Comparison of ENCODE assay signal across 8 cellular contexts in the genomic region with DNA sequence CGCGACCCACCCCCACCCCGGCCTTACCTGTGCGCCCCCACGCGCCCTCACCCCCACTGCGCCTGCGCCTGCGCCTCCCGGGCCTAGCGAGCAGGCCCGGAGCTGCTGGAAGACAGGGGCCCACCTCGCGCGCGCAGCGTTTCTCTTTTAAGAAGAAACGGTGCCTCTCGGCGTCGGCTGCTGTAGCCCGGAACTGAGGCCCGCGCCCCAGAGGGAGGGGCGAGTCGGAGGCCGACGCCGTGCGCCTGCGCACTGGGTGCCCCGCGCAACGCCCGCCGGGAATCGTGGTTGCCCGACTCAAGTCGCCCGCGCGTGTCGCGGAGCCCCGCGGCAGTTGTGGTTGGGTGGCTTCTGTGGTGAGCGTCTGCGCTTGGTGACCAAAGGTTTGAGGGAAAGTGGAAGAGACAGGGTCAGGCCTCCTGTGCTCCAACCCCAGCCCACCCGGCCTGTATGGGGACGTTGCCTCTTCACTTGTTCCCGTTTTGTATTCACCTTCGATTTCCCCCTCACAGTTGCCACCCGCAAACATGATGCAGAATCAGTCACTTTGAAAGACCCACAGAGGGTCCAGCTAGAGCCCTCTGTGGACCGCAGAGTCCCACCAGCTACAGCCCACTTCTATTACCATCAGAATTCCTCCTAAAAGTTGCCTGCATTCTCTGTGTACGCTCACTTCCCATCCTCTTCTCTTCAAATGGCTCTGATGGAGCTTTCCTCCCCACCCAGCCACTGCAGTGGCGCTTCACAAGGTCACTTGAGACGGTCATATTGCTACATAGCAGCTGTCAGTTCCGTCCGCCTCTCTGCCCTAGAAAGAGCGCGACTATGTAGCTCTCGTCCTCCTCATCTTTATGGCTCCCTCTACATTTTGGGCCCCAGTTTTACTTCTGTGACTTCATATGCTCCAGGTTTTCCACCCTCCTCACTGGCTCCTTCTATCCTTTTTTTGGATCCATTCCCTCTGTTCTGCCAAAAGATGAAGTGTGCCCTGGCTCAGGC. TPM values are rescaled to one million over a fixed set of nuclear protein-coding genes. Genes with fewer than 3 reads are reported as not detected.
A peak's percentile ranks its signal among the peaks of the same experiment; 100 is the strongest.
DNase-seq lines count a peak whose midpoint lies in the region; ATAC-seq and TF ChIP-seq lines count a peak whose summit lies in the region.

A gene with protein sequence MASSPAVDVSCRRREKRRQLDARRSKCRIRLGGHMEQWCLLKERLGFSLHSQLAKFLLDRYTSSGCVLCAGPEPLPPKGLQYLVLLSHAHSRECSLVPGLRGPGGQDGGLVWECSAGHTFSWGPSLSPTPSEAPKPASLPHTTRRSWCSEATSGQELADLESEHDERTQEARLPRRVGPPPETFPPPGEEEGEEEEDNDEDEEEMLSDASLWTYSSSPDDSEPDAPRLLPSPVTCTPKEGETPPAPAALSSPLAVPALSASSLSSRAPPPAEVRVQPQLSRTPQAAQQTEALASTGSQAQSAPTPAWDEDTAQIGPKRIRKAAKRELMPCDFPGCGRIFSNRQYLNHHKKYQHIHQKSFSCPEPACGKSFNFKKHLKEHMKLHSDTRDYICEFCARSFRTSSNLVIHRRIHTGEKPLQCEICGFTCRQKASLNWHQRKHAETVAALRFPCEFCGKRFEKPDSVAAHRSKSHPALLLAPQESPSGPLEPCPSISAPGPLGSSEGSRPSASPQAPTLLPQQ (minus strand): TSS at position 195 of the 999 bp plus-strand sequence. CDS start 776 bp downstream, outside the sequence.

- no peaks in the 10 kb centered on the region for H3K27me3 Mint-ChIP-seq in IgD-negative memory B cell

- H2AFZ ChIP-seq in OCI-LY7 (ENCODE audit: low read length), result peak within 1 kb of the TSS; percentile 79

- TSS peak; percentile 88 for BruUV-seq in OCI-LY7 (replicated peaks; lab: Mats Ljungman, UMichigan)

- H3K36me3 ChIP-seq in OCI-LY7 (ENCODE audit: insufficient read depth, low read length) (peaks cover 24% of the 10 kb centered on the region), mucosa of descending colon (ENCODE audit: low read depth) (no peaks in the 10 kb centered on the region)

- peak; percentile 86 for DNase-seq in DMS114 treated with DMSO at 0.1 percent for 48 hours (lab: John Stamatoyannopoulos, UW; ENCODE audit: unreplicated experiment)
- peak; percentile 99 for DNase-seq in OCI-LY7 (ENCODE audit: low spot score)
- peak; percentile 96 for DNase-seq in activated T-cell treated with anti-CD3 and anti-CD28 coated beads for 24 hours (ENCODE audit: low read depth)
- peak; percentile 97 for DNase-seq in epidermal melanocyte (ENCODE audit: insufficient read length, low spot score)
- DNase-seq in mucosa of descending colon, result peak; percentile 98 to 99 (median 98)
- peak; percentile 95 for DNase-seq in stimulated activated CD8-positive, alpha-beta memory T cell treated with anti-CD3 and anti-CD28 coated beads, Interleukin-4, amount 100 ng/mL, for 24 hours (ENCODE audit: low read depth)

- no peaks in the 10 kb centered on the region for H3K36me3 Mint-ChIP-seq in IgD-negative memory B cell

- H3K27ac ChIP-seq in OCI-LY7 (ENCODE audit: low read depth, low read length, poor library complexity, severe bottlenecking), result peak within 1 kb of the TSS; percentile 72

- H3K9me2 ChIP-seq in OCI-LY7 (ENCODE audit: insufficient read depth, low read length), result no peaks in the 10 kb centered on the region

- H3K79me2 ChIP-seq in OCI-LY7 (ENCODE audit: insufficient read depth, low read depth, low read length), result peaks cover 11% of the 10 kb centered on the region; the same call in 1 of the 2 replicates

- H3K27ac Mint-ChIP-seq in IgD-negative memory B cell, result peak within 1 kb of the TSS; percentile 91 to 96 (median 93)

- no peak for TF ChIP-seq CTCF in OCI-LY7 (conservative IDR thresholded peaks at IDR 0.05; ENCODE audit: low read length)
- no peak for TF ChIP-seq CTCF in mucosa of descending colon (IDR thresholded peaks at IDR 0.05)

- H3K9me3 Mint-ChIP-seq in IgD-negative memory B cell, result no peaks in the 10 kb centered on the region

- H3K4me3 ChIP-seq in OCI-LY7 (ENCODE audit: low read depth, low read length, poor library complexity, severe bottlenecking) (peak within 1 kb of the TSS; percentile 79), mucosa of descending colon (peak within 1 kb of the TSS; percentile 24)

- H3K4me2 ChIP-seq in OCI-LY7 (ENCODE audit: low read length), result peak within 1 kb of the TSS; percentile 99

- peak; percentile 65 for ATAC-seq in GM21576 (IDR thresholded peaks at IDR 0.05; ENCODE audit: unreplicated experiment)
- peak; percentile 90 for ATAC-seq in mucosa of descending colon

- POLR2A ChIA-PET in OCI-LY7 (lab: Charles Lee), result interaction anchor here (1.0 to 4.2 kb wide), 11 partner anchors 10 to 47 kb away, joined by 3 to 31 read pairs (median 8); a partner anchor contains a TSS

- H3K4me1 ChIP-seq in OCI-LY7 (ENCODE audit: insufficient read depth, low read length, poor library complexity, severe bottlenecking), result peaks cover 39% of the 10 kb centered on the region
- H3K4me1 ChIP-seq in mucosa of descending colon (ENCODE audit: low read depth), result peaks cover 22% of the 10 kb centered on the region

- H3K4me1 Mint-ChIP-seq in IgD-negative memory B cell, result peaks cover 32 to 49% (median 34%) of the 10 kb centered on the region in 3 donors

- intact Hi-C loops in OCI-LY7 (cut with micrococcal nuclease; ENCODE audit: unreplicated experiment) (loop anchor here (1.0 kb wide), 4 partner anchors 14 to 47 kb away; a partner anchor contains a TSS), mucosa of descending colon (cut with DNase I, micrococcal nuclease) (no loop called here)

- CTCF ChIA-PET in OCI-LY7 (lab: Charles Lee; ENCODE audit: unreplicated experiment), result interaction anchor here (0.5 to 2.4 kb wide), 8 partner anchors 15 to 61 kb away, joined by 3 to 18 read pairs (median 4); a partner anchor contains a TSS

- no peaks in the 10 kb centered on the region for H4K20me1 ChIP-seq in OCI-LY7 (ENCODE audit: insufficient read depth, low read length)

- H3K9me3 ChIP-seq in OCI-LY7 (ENCODE audit: low read length) (no peaks in the 10 kb centered on the region), mucosa of descending colon (no peaks in the 10 kb centered on the region)

- peak within 1 kb of the TSS; percentile 85 to 100 (median 94) for H3K4me3 Mint-ChIP-seq in IgD-negative memory B cell

RNA-seq across cellular contexts. Expression of the gene that starts here (rescaled TPM):
- 17.0 TPM for polyA plus RNA-seq in IgD-negative memory B cell
- total RNA-seq in OCI-LY7 (2014; rRNA removed; shearing (Covaris generic)), result 49.7 and 65.0 TPM in 2 replicates
- total RNA-seq in OCI-LY7 (2022) (66.2 and 67.4 TPM in 2 replicates), mucosa of descending colon (10 to 100 TPM; 26.7 to 51.7 (median 43.6) TPM)

Comparison
In these comparisons a context has a peak if more than half of its experiments do, and no peak if none do; other contexts are left out.
1. Peak in every context shown above with its lines: DNase-seq, ATAC-seq, H3K4me3 ChIP-seq and H3K27ac ChIP-seq.